Comparison of ENCODE assay signal across 1 cellular context in genomic region chr5:141094481-141095262, GRCh38.
A peak's percentile ranks its signal among the peaks of the same experiment; 100 is the strongest.
TF ChIP-seq lines count a peak whose summit lies in the region.

Gene PCDHB2, plus strand, starts transcription at chr5:141094615. Its CDS starts 176 bp downstream, at chr5:141094791.

TF ChIP-seq in neural cell, 6 proteins besides CTCF, POLR2A, EP300 and RAD21 (continued from another document):
- TF ChIP-seq REST (IDR thresholded peaks at IDR 0.05; ENCODE audit: borderline replicate concordance), result peak; percentile 91
- TF ChIP-seq EZH2 (IDR thresholded peaks at IDR 0.05; ENCODE audit: borderline replicate concordance, insufficient read depth, low read length, poor library complexity, severe bottlenecking), result no peak
